ENCODE assay signal across 27 cellular contexts in the genomic region with DNA sequence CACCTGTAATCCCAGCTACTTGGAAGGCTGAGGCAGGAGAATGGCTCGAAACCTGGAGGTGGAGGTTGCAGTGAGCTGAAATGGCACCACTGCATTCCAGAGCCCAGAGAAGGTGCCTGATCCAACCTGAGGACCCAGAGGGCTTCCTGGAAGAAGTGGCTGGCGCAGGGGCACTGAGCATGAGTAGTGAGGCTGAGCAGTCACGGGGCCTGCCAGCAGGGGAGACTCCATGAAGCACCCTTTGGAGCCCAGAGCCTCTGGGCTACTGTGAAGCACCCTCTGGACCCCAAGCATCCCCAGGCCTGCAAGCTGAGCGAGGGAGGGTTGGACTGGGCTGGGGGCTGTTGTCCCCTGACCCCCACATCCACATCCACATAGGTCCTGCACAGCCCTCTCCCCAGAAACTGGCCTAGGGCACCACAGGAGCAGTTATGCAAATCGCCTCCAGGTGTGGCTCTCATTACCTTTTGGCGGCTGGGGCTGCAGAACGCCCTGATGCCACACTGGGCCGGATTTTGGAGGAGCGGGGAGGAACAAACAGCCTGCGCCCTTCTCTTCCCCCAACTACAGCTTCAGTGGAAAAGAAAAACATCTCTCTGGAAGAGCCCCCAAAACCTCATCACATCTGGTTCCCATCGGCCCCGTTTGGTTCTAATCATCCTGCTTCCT.
DNase-seq lines count a peak whose midpoint lies in the region; ATAC-seq, FAIRE-seq and TF ChIP-seq lines count a peak whose summit lies in the region.
"Had no signal": no experiment of that assay in that cellular context is flagged by ENCODE, and none has a peak within 500 bp of the region (broad histone marks: within the 10 kb centered on the region; RNA-seq: fewer than 3 reads in every experiment).

No MANE protein-coding gene starts in this region.

- BruUV-seq in K562 (replicated peaks; lab: Mats Ljungman, UMichigan): no TSS peak

- H4K20me1 ChIP-seq in GM23338 (replicated peaks; ENCODE audit: insufficient read depth) (no peaks in the 10 kb centered on the region), K562 (replicated peaks; ENCODE audit: control insufficient read depth, insufficient read depth, low read length) (no peaks in the 10 kb centered on the region; the same call in 1 of the 2 replicates), neural progenitor cell (ENCODE audit: low read depth) (no peaks in the 10 kb centered on the region)

- H3F3A ChIP-seq in GM23338 (replicated peaks; ENCODE audit: low read depth) (no peaks in the 10 kb centered on the region), neural progenitor cell (ENCODE audit: low read depth) (no peaks in the 10 kb centered on the region)

- ATAC-seq in GM23338 (peak; percentile 60), K562 (no peak)
- ATAC-seq: GM12878, HepG2 had no signal

- H3K27me3 ChIP-seq in GM23338 (ENCODE audit: insufficient read depth): no peaks in the 10 kb centered on the region
- H3K27me3 ChIP-seq in K562 (ENCODE audit: control insufficient read depth in 2 of 2, insufficient read depth in 2 of 2, low read length in 2 of 2): peaks cover 18 to 67% of the 10 kb centered on the region in 2 experiments; a peak in 4 of 5 replicates
- H3K27me3 ChIP-seq in neuronal stem cell (ENCODE audit: control insufficient read depth in 3 of 3, insufficient read depth in 3 of 3, low read depth in 1 of 3, low read length in 3 of 3): peaks cover 0 to 30% (median 0%) of the 10 kb centered on the region in 3 experiments
- H3K27me3 ChIP-seq in neural progenitor cell: no peaks in the 10 kb centered on the region
- H3K27me3 ChIP-seq: MG63, Peyer's patch had no signal

- H3K79me2 ChIP-seq in GM23338 (replicated peaks; ENCODE audit: insufficient read depth) (no peaks in the 10 kb centered on the region), K562 (ENCODE audit: control insufficient read depth, insufficient read depth, low read length) (no peaks in the 10 kb centered on the region), neural progenitor cell (ENCODE audit: low read depth) (no peaks in the 10 kb centered on the region)

- H3K4me3 Mint-ChIP-seq in GM23338: no peak overlapping the region
- no peak overlapping the region for H3K4me3 Mint-ChIP-seq in neural progenitor cell
- H3K4me3 Mint-ChIP-seq: CD4-positive, alpha-beta memory T cell; T-helper 1 cell treated with Interleukin-12 subunit alpha and Interleukin-12 subunit beta and Interleukin-4 antibody, amounts not matched to agents 30 μg/mL and 1 μg/mL, for 36 hours had no signal

- H2BK120ac ChIP-seq in neuronal stem cell (ENCODE audit: low read depth, low read length): no peak overlapping the region

- no peak for TF ChIP-seq CTCF in GM23338 (conservative IDR thresholded peaks at IDR 0.05; ENCODE audit: low read depth in 2 of 2)
- no peak for TF ChIP-seq CTCF in K562 (IDR thresholded peaks at IDR 0.05 in 2 of 3, conservative IDR thresholded peaks at IDR 0.05 in 1 of 3; ENCODE audit: insufficient read depth in 2 of 3, low read depth in 1 of 3, low read length in 3 of 3)
- TF ChIP-seq CTCF in neural progenitor cell (IDR thresholded peaks at IDR 0.05): no peak

- H3K4me3 ChIP-seq in GM23338 (no peak overlapping the region), K562 (no peak overlapping the region), neuronal stem cell (ENCODE audit: low read length in 2 of 2) (no peak overlapping the region), neural progenitor cell (no peak overlapping the region)
- H3K4me3 ChIP-seq: GM12878, MG63, Peyer's patch had no signal

- H3K18ac ChIP-seq in neuronal stem cell (ENCODE audit: low read length): no peak overlapping the region

- 3% methylated on average over 11 of the region's 12 CpGs for WGBS in K562 (ENCODE audit: insufficient coverage, low coverage, missing lambda C conversion rate)
- WGBS in neuronal stem cell (ENCODE audit: extremely low coverage in 2 of 2, insufficient read length in 2 of 2, insufficient replicate concordance in 1 of 2), 2 donors: no CpG with 5 or more reads among the region's 12 CpGs

- H3K36me3 ChIP-seq in GM23338 (ENCODE audit: insufficient read depth): no peaks in the 10 kb centered on the region
- no peaks in the 10 kb centered on the region for H3K36me3 ChIP-seq in K562 (ENCODE audit: control insufficient read depth, insufficient read depth, low read length)
- no peaks in the 10 kb centered on the region for H3K36me3 ChIP-seq in neuronal stem cell (replicated peaks in 1 of 2; ENCODE audit: control insufficient read depth in 2 of 2, insufficient read depth in 2 of 2, low read length in 2 of 2)
- no peaks in the 10 kb centered on the region for H3K36me3 ChIP-seq in neural progenitor cell
- H3K36me3 ChIP-seq: MG63, Peyer's patch had no signal

- no peak for TF ChIP-seq RAD21 in K562 (CRISPR knock-in tag; conservative IDR thresholded peaks at IDR 0.05 in 1 of 2, IDR thresholded peaks at IDR 0.05 in 1 of 2)

- no peak overlapping the region for H3K4ac ChIP-seq in neuronal stem cell (ENCODE audit: low read length)

- H3K4me2 ChIP-seq in GM23338: no peak overlapping the region
- H3K4me2 ChIP-seq in K562 (ENCODE audit: insufficient read depth, low read length): no peak overlapping the region
- no peak overlapping the region for H3K4me2 ChIP-seq in neuronal stem cell (ENCODE audit: insufficient read depth, low read length, poor library complexity, severe bottlenecking)
- H3K4me2 ChIP-seq in neural progenitor cell: no peak overlapping the region
- H3K4me2 ChIP-seq: SK-N-SH had no signal

- H3K9me1 ChIP-seq in K562 (ENCODE audit: control insufficient read depth, insufficient read depth, low read length): no peaks in the 10 kb centered on the region

- peak overlapping the region; percentile 52 for H2AFZ ChIP-seq in GM23338
- H2AFZ ChIP-seq in K562 (ENCODE audit: low read depth, low read length): no peak overlapping the region
- no peak overlapping the region for H2AFZ ChIP-seq in neuronal stem cell (ENCODE audit: low read length)
- H2AFZ ChIP-seq in neural progenitor cell (replicated peaks): no peak overlapping the region

- peak overlapping the region; percentile 81 for H2AK5ac ChIP-seq in neuronal stem cell (ENCODE audit: low read depth, low read length)

- no peak overlapping the region for H2BK5ac ChIP-seq in neuronal stem cell (ENCODE audit: low read length)

- H3K36me3 Mint-ChIP-seq in GM23338 (ENCODE audit: low read depth) (no peaks in the 10 kb centered on the region), neural progenitor cell (no peaks in the 10 kb centered on the region)
- H3K36me3 Mint-ChIP-seq: CD4-positive, alpha-beta memory T cell had no signal

- H3K27ac ChIP-seq in GM23338 (ENCODE audit: low read depth): no peak overlapping the region
- no peak overlapping the region for H3K27ac ChIP-seq in K562 (ENCODE audit: extremely low read depth, low read depth, low read length)
- H3K27ac ChIP-seq in neuronal stem cell (replicated peaks; ENCODE audit: low read length): no peak overlapping the region
- no peak overlapping the region for H3K27ac ChIP-seq in neural progenitor cell
- H3K27ac ChIP-seq: Peyer's patch had no signal

- CTCF ChIA-PET in K562 (lab: Yijun Ruan, JAX; ENCODE audit: low intra/inter-chr PET ratio): no interaction called here

- no peak for FAIRE-seq in K562 (lab: Jason Lieb, UNC)
- FAIRE-seq in GM12891 (lab: Jason Lieb, UNC): no peak
- FAIRE-seq: GM12878, H54, HepG2 had no signal

- H3K14ac ChIP-seq in neuronal stem cell (ENCODE audit: low read length): peak overlapping the region; percentile 38

- H4K8ac ChIP-seq in neuronal stem cell (ENCODE audit: low read depth, low read length): no peak overlapping the region

- peaks cover 7% of the 10 kb centered on the region for H3K27me3 Mint-ChIP-seq in GM23338 (ENCODE audit: insufficient read depth, low read depth, poor library complexity)
- H3K27me3 Mint-ChIP-seq in neural progenitor cell (ENCODE audit: insufficient read depth, low read depth): peaks cover 11% of the 10 kb centered on the region

- peak overlapping the region; percentile 31 for H3K23ac ChIP-seq in neuronal stem cell (ENCODE audit: low read depth, low read length, poor library complexity)

- H4K91ac ChIP-seq in neuronal stem cell (ENCODE audit: low read depth, low read length, poor library complexity): no peak overlapping the region

- H3K9me3 Mint-ChIP-seq in GM23338 (peaks cover 3% of the 10 kb centered on the region; the same call in 2 of the 3 replicates), neural progenitor cell (no peaks in the 10 kb centered on the region)
- H3K9me3 Mint-ChIP-seq: CD4-positive, alpha-beta memory T cell had no signal

- intact Hi-C loops in K562 (cut with micrococcal nuclease): no loop called here

- no peak overlapping the region for H3K9ac ChIP-seq in K562 (ENCODE audit: insufficient read depth in 1 of 2, low read depth in 2 of 2, low read length in 2 of 2)
- no peak overlapping the region for H3K9ac ChIP-seq in neuronal stem cell (ENCODE audit: low read depth, low read length, poor library complexity)
- H3K9ac ChIP-seq in neural progenitor cell: no peak overlapping the region
- H3K9ac ChIP-seq: SK-N-SH had no signal

- H3K79me1 ChIP-seq in neuronal stem cell (ENCODE audit: low read depth, low read length): no peaks in the 10 kb centered on the region

- H3K9me3 ChIP-seq in K562 (replicated peaks; ENCODE audit: control insufficient read depth, insufficient read depth, low read depth, low read length) (no peaks in the 10 kb centered on the region), neuronal stem cell (replicated peaks in 1 of 2; ENCODE audit: control insufficient read depth in 2 of 2, insufficient read depth in 1 of 2, low read depth in 1 of 2, low read length in 2 of 2) (no peaks in the 10 kb centered on the region), neural progenitor cell (ENCODE audit: low read depth) (no peaks in the 10 kb centered on the region)
- H3K9me3 ChIP-seq: Caco-2, MG63, Peyer's patch, SK-N-SH had no signal

- peak overlapping the region; percentile 58 for H2BK15ac ChIP-seq in neuronal stem cell (ENCODE audit: low read length)

- POLR2A ChIA-PET in K562 (lab: Yijun Ruan, JAX): interaction anchor here (0.6 to 1.5 kb wide), 4 partner anchors 8 to 51 kb away, joined by 3 to 4 read pairs (median 3); no protein-coding TSS in a partner anchor

- DNase-seq in GM23338 (ENCODE audit: low spot score) (peak; percentile 48), NCI-H526 (lab: John Stamatoyannopoulos, UW) (peak; percentile 44 to 85), K562 (ENCODE audit: extremely low read depth in 1 of 4, low spot score in 3 of 4) (no peak), neuronal stem cell (ENCODE audit: low spot score) (no peak), NCI-H1092 (lab: John Stamatoyannopoulos, UW) (no peak), neural progenitor cell (ENCODE audit: low spot score) (no peak), GM12891 (ENCODE audit: insufficient read length, low spot score) (no peak)
- DNase-seq: C1 segment of cervical spinal cord; CD4-positive, alpha-beta memory T cell; DMS 273 treated with DMSO at 0.1 percent for 48 hours; DMS79; EL; GDM1; MG63; NCI-H1694 treated with DMSO at 0.1 percent for 48 hours; NCI-H2081 treated with DMSO at 0.1 percent for 48 hours; NCI-H446; NCI-H524 treated with DMSO at 0.1 percent for 48 hours; OCI-M1; Peyer's patch; SW 1271 had no signal

- no peaks in the 10 kb centered on the region for H3K9me2 ChIP-seq in GM23338 (ENCODE audit: insufficient read depth)
- H3K9me2 ChIP-seq: SK-N-SH had no signal

- no peak for TF ChIP-seq POLR2A in K562 (conservative IDR thresholded peaks at IDR 0.05)
- no peak for TF ChIP-seq POLR2A in GM12891 (IDR thresholded peaks at IDR 0.05; ENCODE audit: low read depth, low read length)

- H3K4me1 ChIP-seq in GM23338 (ENCODE audit: insufficient read depth): peaks cover 6% of the 10 kb centered on the region
- H3K4me1 ChIP-seq in K562 (replicated peaks in 1 of 2; ENCODE audit: control insufficient read depth in 2 of 2, insufficient read depth in 2 of 2, low read length in 2 of 2): peaks cover 0 to 5% of the 10 kb centered on the region in 2 experiments; a peak in 2 of 5 replicates
- peaks cover 0 to 3% of the 10 kb centered on the region in 2 donors for H3K4me1 ChIP-seq in neuronal stem cell (ENCODE audit: control insufficient read depth in 2 of 2, insufficient read depth in 1 of 2, low read depth in 1 of 2, low read length in 2 of 2)
- H3K4me1 ChIP-seq in neural progenitor cell: peaks cover 7% of the 10 kb centered on the region
- H3K4me1 ChIP-seq: Peyer's patch had no signal

- H3K4me1 Mint-ChIP-seq in GM23338: peaks cover 17% of the 10 kb centered on the region
- H3K4me1 Mint-ChIP-seq in neural progenitor cell: peaks cover 12% of the 10 kb centered on the region

- no peak overlapping the region for H2BK12ac ChIP-seq in neuronal stem cell (ENCODE audit: low read length)

- in situ Hi-C loops in K562 (cut with MboI): no loop called here

- no peak for TF ChIP-seq EP300 in K562 (IDR thresholded peaks at IDR 0.05; ENCODE audit: low read length)

- H3K27ac Mint-ChIP-seq in GM23338: no peak overlapping the region
- H3K27ac Mint-ChIP-seq in neural progenitor cell: no peak overlapping the region
- H3K27ac Mint-ChIP-seq: T-helper 1 cell treated with Interleukin-12 subunit alpha and Interleukin-12 subunit beta and Interleukin-4 antibody, amounts not matched to agents 30 μg/mL and 1 μg/mL, for 36 hours had no signal

Comparison
In these comparisons a context has a peak if more than half of its experiments do, and no peak if none do; other contexts are left out.
1. DNase-seq: peak in GM23338 (single experiment) and NCI-H526 (2 of 2); none in K562 (0 of 4), neuronal stem cell (single experiment), NCI-H1092 (single experiment), neural progenitor cell (single experiment) and GM12891 (single experiment).